Comparison of ENCODE assay signal across 9 cellular contexts in the genomic region with DNA sequence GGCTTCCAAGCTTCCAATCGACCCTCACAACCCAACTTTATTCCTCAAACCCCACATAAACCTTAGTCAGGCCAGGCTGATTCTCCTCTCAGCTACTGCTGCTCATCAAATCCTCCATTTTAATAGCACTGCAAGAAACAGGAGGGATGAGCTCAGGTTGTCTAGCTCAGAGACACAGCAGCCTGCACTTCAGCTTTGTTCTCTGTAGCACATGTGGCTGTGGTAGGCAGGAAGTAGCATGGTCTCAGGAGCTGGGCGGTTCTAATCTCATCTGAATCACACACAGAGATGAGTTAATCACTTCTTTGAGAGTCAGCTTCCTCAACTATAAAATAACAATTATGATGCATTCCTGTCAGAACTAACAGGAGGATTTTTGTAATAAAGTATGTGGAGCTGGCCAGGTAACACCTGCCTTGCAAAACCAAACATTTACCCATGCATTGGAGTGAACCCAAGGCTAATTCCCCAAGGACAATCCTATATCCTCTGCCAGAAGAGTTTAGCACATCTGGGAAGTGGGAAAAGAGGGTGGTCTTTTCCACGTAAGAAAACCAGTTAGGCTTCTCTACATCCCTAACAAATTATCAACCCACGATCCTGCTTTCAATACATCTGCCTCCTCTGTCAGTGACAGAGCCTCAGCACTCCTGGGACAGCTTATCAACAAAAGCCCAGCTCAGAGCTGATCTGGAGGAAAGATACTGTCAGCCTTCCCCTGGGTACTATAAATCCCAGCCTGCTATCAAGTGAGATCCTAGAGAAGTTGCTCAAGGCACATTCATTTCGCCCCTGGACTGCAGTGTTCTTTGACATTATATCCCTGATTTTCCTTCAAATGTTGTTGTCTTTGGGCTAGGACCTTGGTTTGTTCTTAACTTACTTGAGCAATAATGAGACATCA. TPM values are rescaled to one million over a fixed set of nuclear protein-coding genes. Genes with fewer than 3 reads are reported as not detected.
DNase-seq lines count a peak whose midpoint lies in the region; ATAC-seq and TF ChIP-seq lines count a peak whose summit lies in the region.
"Had no signal": no experiment of that assay in that cellular context is flagged by ENCODE, and none has a peak within 500 bp of the region (broad histone marks: within the 10 kb centered on the region; RNA-seq: fewer than 3 reads in every experiment).

No MANE protein-coding gene starts in this region.

- peak overlapping the region in 1 of 2 donors; percentile 9 for H3K4me3 ChIP-seq in CD4-positive, alpha-beta memory T cell (ENCODE audit: low read length in 2 of 2)
- no peak overlapping the region for H3K4me3 ChIP-seq in fibroblast of villous mesenchyme (ENCODE audit: low read depth, low read length)
- no peak overlapping the region for H3K4me3 ChIP-seq in suprapubic skin

- peaks cover 23 to 40% (median 33%) of the 10 kb centered on the region in 4 donors for H3K4me1 Mint-ChIP-seq in CD4-positive, alpha-beta memory T cell
- H3K4me1 Mint-ChIP-seq in activated CD8-positive, alpha-beta memory T cell treated with anti-CD3 and anti-CD28 coated beads, Interleukin-2, amount 10 ng/mL, durations not matched to agents 7 days and 5 days, result peaks cover 33% of the 10 kb centered on the region

- H3K27me3 ChIP-seq in CD4-positive, alpha-beta memory T cell (ENCODE audit: insufficient read depth, low read length), result no peaks in the 10 kb centered on the region
- H3K27me3 ChIP-seq in suprapubic skin, result no peaks in the 10 kb centered on the region

- H3K4me3 Mint-ChIP-seq in CD4-positive, alpha-beta memory T cell, result peak overlapping the region; percentile 52 to 92 (median 71)
- peak overlapping the region; percentile 19 for H3K4me3 Mint-ChIP-seq in activated CD8-positive, alpha-beta memory T cell treated with anti-CD3 and anti-CD28 coated beads, Interleukin-2, amount 10 ng/mL, durations not matched to agents 7 days and 5 days
- H3K4me3 Mint-ChIP-seq: naive B cell had no signal

- no peaks in the 10 kb centered on the region for H3K27me3 Mint-ChIP-seq in CD4-positive, alpha-beta memory T cell
- no peaks in the 10 kb centered on the region for H3K27me3 Mint-ChIP-seq in activated CD8-positive, alpha-beta memory T cell treated with anti-CD3 and anti-CD28 coated beads, Interleukin-2, amount 10 ng/mL, durations not matched to agents 7 days and 5 days
- H3K27me3 Mint-ChIP-seq: naive B cell had no signal

- H3K27ac ChIP-seq in CD4-positive, alpha-beta memory T cell (ENCODE audit: low read depth, low read length), result peak overlapping the region; percentile 29
- H3K27ac ChIP-seq in suprapubic skin, result no peak overlapping the region

- H3K36me3 Mint-ChIP-seq in CD4-positive, alpha-beta memory T cell, result peaks cover 2% of the 10 kb centered on the region in 2 donors
- peaks cover 34% of the 10 kb centered on the region for H3K36me3 Mint-ChIP-seq in activated CD8-positive, alpha-beta memory T cell treated with anti-CD3 and anti-CD28 coated beads, Interleukin-2, amount 10 ng/mL, durations not matched to agents 7 days and 5 days
- H3K36me3 Mint-ChIP-seq: naive B cell had no signal

- peaks cover 0 to 4% (median 1%) of the 10 kb centered on the region in 8 donors for H3K9me3 Mint-ChIP-seq in CD4-positive, alpha-beta memory T cell
- H3K9me3 Mint-ChIP-seq in activated CD8-positive, alpha-beta memory T cell treated with anti-CD3 and anti-CD28 coated beads, Interleukin-2, amount 10 ng/mL, durations not matched to agents 7 days and 5 days (ENCODE audit: low read depth), result peaks cover 2% of the 10 kb centered on the region

- WGBS in suprapubic skin, result 46% methylated on average over 5 of the region's 5 CpGs

- CTCF ChIA-PET in CD4-positive, alpha-beta memory T cell (lab: Charles Lee; ENCODE audit: partially characterized antibody), result interaction anchor here (0.6 to 3.0 kb wide), 8 partner anchors 12 to 351 kb away, joined by 3 to 24 read pairs (median 4); no protein-coding TSS in a partner anchor
- CTCF ChIA-PET in activated CD8-positive, alpha-beta memory T cell treated with anti-CD3 and anti-CD28 coated beads, Interleukin-2, amount 10 ng/mL, durations not matched to agents 7 days and 5 days (lab: Charles Lee), result interaction anchor here (1.1 to 1.6 kb wide), 3 partner anchors 12 to 110 kb away, joined by 3 to 4 read pairs (median 4); no protein-coding TSS in a partner anchor

- DNase-seq in CD4-positive, alpha-beta memory T cell, result peak; percentile 55 to 77 (median 65)
- DNase-seq in NCI-H226 (peak; percentile 69), fibroblast of villous mesenchyme (ENCODE audit: low read depth) (peak; percentile 74), SIG-M5 (lab: John Stamatoyannopoulos, UW) (no peak), suprapubic skin (ENCODE audit: low spot score in 2 of 2) (no peak)
- DNase-seq in activated CD8-positive, alpha-beta memory T cell treated with anti-CD3 and anti-CD28 coated beads, Interleukin-2, amount 10 ng/mL, durations not matched to agents 7 days and 5 days, result peak; percentile 84
- DNase-seq in stimulated activated CD4-positive, alpha-beta T cell treated with anti-CD3 and anti-CD28 coated beads, TNF-alpha, amount 100 ng/mL, for 4 hours (ENCODE audit: low read depth in 3 of 3), result peak; percentile 22 to 46 (median 45)
- DNase-seq: naive B cell had no signal

- H3K36me3 ChIP-seq in CD4-positive, alpha-beta memory T cell (ENCODE audit: insufficient read depth, low read length), result no peaks in the 10 kb centered on the region
- no peaks in the 10 kb centered on the region for H3K36me3 ChIP-seq in suprapubic skin

- intact Hi-C loops in CD4-positive, alpha-beta memory T cell (cut with micrococcal nuclease), result loop anchor here (1.0 kb wide), 1 partner anchor 32 kb away; no protein-coding TSS in a partner anchor

- TF ChIP-seq EP300 in suprapubic skin (IDR thresholded peaks at IDR 0.05), result no peak

- POLR2A ChIA-PET in CD4-positive, alpha-beta memory T cell (lab: Charles Lee; ENCODE audit: partially characterized antibody), result interaction anchor here (0.8 to 3.0 kb wide), 7 partner anchors 15 to 116 kb away, joined by 3 to 80 read pairs (median 3); a partner anchor contains a TSS

- TF ChIP-seq CTCF in fibroblast of villous mesenchyme (IDR thresholded peaks at IDR 0.05; ENCODE audit: insufficient read depth, low read depth, low read length), result no peak
- TF ChIP-seq CTCF in suprapubic skin (IDR thresholded peaks at IDR 0.05), result no peak

- H3K4me1 ChIP-seq in CD4-positive, alpha-beta memory T cell (ENCODE audit: insufficient read depth, low read length), result peaks cover 30% of the 10 kb centered on the region
- peaks cover 15% of the 10 kb centered on the region for H3K4me1 ChIP-seq in suprapubic skin

- peak overlapping the region; percentile 81 to 98 (median 93) for H3K27ac Mint-ChIP-seq in CD4-positive, alpha-beta memory T cell
- H3K27ac Mint-ChIP-seq in activated CD8-positive, alpha-beta memory T cell treated with anti-CD3 and anti-CD28 coated beads, Interleukin-2, amount 10 ng/mL, durations not matched to agents 7 days and 5 days, result peak overlapping the region; percentile 88

- TF ChIP-seq POLR2A in suprapubic skin (IDR thresholded peaks at IDR 0.05), result no peak

- peak; percentile 64 for ATAC-seq in GM21825 (IDR thresholded peaks at IDR 0.05; ENCODE audit: unreplicated experiment)
- ATAC-seq in activated CD8-positive, alpha-beta memory T cell treated with anti-CD3 and anti-CD28 coated beads, Interleukin-2, amount 10 ng/mL, durations not matched to agents 7 days and 5 days, result peak; percentile 100

- no peaks in the 10 kb centered on the region for H3K9me3 ChIP-seq in CD4-positive, alpha-beta memory T cell (ENCODE audit: control insufficient read depth in 1 of 2, low read length in 2 of 2)
- no peaks in the 10 kb centered on the region for H3K9me3 ChIP-seq in suprapubic skin

RNA-seq across cellular contexts. Expression of a gene that starts 32.8 kb away (rescaled TPM):
- 1 to 10 TPM; 3.3 to 3.4 TPM for total RNA-seq in CD4-positive, alpha-beta memory T cell
- 1 to 10 TPM; 1.1 to 1.3 TPM for polyA plus RNA-seq in CD4-positive, alpha-beta memory T cell
- total RNA-seq in activated CD8-positive, alpha-beta memory T cell treated with anti-CD3 and anti-CD28 coated beads, Interleukin-2, amount 10 ng/mL, durations not matched to agents 7 days and 5 days, result 10 to 100 TPM; 20.8 to 27.5 TPM
- total RNA-seq in fibroblast of villous mesenchyme (15.1 and 25.0 TPM in 2 replicates), suprapubic skin (10 to 100 TPM; 11.3 to 31.6 (median 24.2) TPM)

Comparison
In these comparisons a context has a peak if more than half of its experiments do, and no peak if none do; other contexts are left out.
1. DNase-seq: peak in CD4-positive, alpha-beta memory T cell (5 of 5), NCI-H226 (single experiment), activated CD8-positive, alpha-beta memory T cell treated with anti-CD3 and anti-CD28 coated beads, Interleukin-2, amount 10 ng/mL, durations not matched to agents 7 days and 5 days (single experiment), fibroblast of villous mesenchyme (single experiment) and stimulated activated CD4-positive, alpha-beta T cell treated with anti-CD3 and anti-CD28 coated beads, TNF-alpha, amount 100 ng/mL, for 4 hours (3 of 3); none in SIG-M5 (single experiment) and suprapubic skin (0 of 2).